ENCODE assay signal across 26 cellular contexts in genomic region chr2:37692731-37693130, GRCh38.
"Had no signal": no experiment of that assay in that cellular context is flagged by ENCODE, and none has a peak within 500 bp of the region (broad histone marks: within the 10 kb centered on the region; RNA-seq: fewer than 3 reads in every experiment).

No MANE protein-coding gene starts in this region.

- H3K27ac ChIP-seq: left ventricle myocardium inferior, pancreas, prostate gland, skin epidermis, suprapubic skin, thoracic aorta, tibial artery, upper lobe of right lung had no signal

- H3K27me3 ChIP-seq: pancreas, suprapubic skin, tibial artery, upper lobe of right lung had no signal

- H3K4me3 ChIP-seq: left ventricle myocardium inferior, lung, pancreas, prostate gland, skin epidermis, suprapubic skin, thoracic aorta, tibial artery, upper lobe of right lung had no signal

- DNase-seq: islet precursor cell; left ventricle myocardium inferior; naive thymus-derived CD8-positive, alpha-beta T cell; nucleus accumbens; pancreas; posterior cingulate gyrus; retina; right cardiac atrium; stimulated activated CD4-positive, alpha-beta T cell treated with anti-CD3 and anti-CD28 coated beads, Interleukin-12 subunit alpha, Interleukin-12 subunit beta, amount 100 ng/mL, for 4 hours; stimulated activated CD4-positive, alpha-beta T cell treated with anti-CD3 and anti-CD28 coated beads, Interleukin-15, amount 100 ng/mL, for 24 hours; stimulated activated CD4-positive, alpha-beta T cell treated with anti-CD3 and anti-CD28 coated beads, Interleukin-2, amount 100 ng/mL, for 24 hours; stimulated activated CD4-positive, alpha-beta T cell treated with anti-CD3 and anti-CD28 coated beads, Interleukin-4, amount 100 ng/mL, for 1 hour; stimulated activated naive B cell treated with anti-CD40 and anti-IgM and Interleukin-4, amounts not matched to agents 10 μg/mL and 1 μg/mL and 100 μg/mL, for 72 hours; tibial artery; trophoblast cell; upper lobe of right lung had no signal

- H3K36me3 ChIP-seq: left ventricle myocardium inferior, pancreas, prostate gland, suprapubic skin, thoracic aorta, tibial artery, upper lobe of right lung had no signal

- H3K36me3 Mint-ChIP-seq: naive thymus-derived CD8-positive, alpha-beta T cell; stimulated activated naive B cell treated with anti-CD40 and anti-IgM and Interleukin-4, amounts not matched to agents 10 μg/mL and 1 μg/mL and 100 μg/mL, for 72 hours had no signal

- H3K4me1 Mint-ChIP-seq: memory B cell had no signal

- H3K4me1 ChIP-seq: pancreas, prostate gland, suprapubic skin had no signal

- H3K9me3 ChIP-seq: left ventricle myocardium inferior, pancreas, prostate gland, suprapubic skin, thoracic aorta, tibial artery, upper lobe of right lung had no signal

- H3K27me3 Mint-ChIP-seq: memory B cell; naive thymus-derived CD8-positive, alpha-beta T cell; stimulated activated naive CD8-positive, alpha-beta T cell treated with anti-CD3 and anti-CD28 coated beads, Interleukin-15, Interleukin-2, amounts not matched to agents 100 ng/mL and 50 ng/mL, for 24 hours had no signal

- H3K27ac Mint-ChIP-seq: memory B cell; naive thymus-derived CD8-positive, alpha-beta T cell; nephron; stimulated activated naive B cell treated with anti-CD40 and anti-IgM and Interleukin-4, amounts not matched to agents 10 μg/mL and 1 μg/mL and 100 μg/mL, for 72 hours; stimulated activated naive CD8-positive, alpha-beta T cell treated with anti-CD3 and anti-CD28 coated beads, Interleukin-15, Interleukin-2, amounts not matched to agents 100 ng/mL and 50 ng/mL, for 24 hours had no signal

- ATAC-seq: naive thymus-derived CD8-positive, alpha-beta T cell; pancreas; right cardiac atrium; sciatic nerve; stimulated activated naive B cell treated with anti-CD40 and anti-IgM and Interleukin-4, amounts not matched to agents 10 μg/mL and 1 μg/mL and 100 μg/mL, for 72 hours; upper lobe of right lung had no signal

- H3K9me3 Mint-ChIP-seq: memory B cell; naive thymus-derived CD8-positive, alpha-beta T cell; nephron; neural crest cell had no signal

- H3K4me3 Mint-ChIP-seq: memory B cell; naive thymus-derived CD8-positive, alpha-beta T cell; nephron; neural crest cell; stimulated activated naive B cell treated with anti-CD40 and anti-IgM and Interleukin-4, amounts not matched to agents 10 μg/mL and 1 μg/mL and 100 μg/mL, for 72 hours; stimulated activated naive CD8-positive, alpha-beta T cell treated with anti-CD3 and anti-CD28 coated beads, Interleukin-15, Interleukin-2, amounts not matched to agents 100 ng/mL and 50 ng/mL, for 24 hours had no signal
